Comparison of ENCODE assay signal across 16 cellular contexts in the genomic region with DNA sequence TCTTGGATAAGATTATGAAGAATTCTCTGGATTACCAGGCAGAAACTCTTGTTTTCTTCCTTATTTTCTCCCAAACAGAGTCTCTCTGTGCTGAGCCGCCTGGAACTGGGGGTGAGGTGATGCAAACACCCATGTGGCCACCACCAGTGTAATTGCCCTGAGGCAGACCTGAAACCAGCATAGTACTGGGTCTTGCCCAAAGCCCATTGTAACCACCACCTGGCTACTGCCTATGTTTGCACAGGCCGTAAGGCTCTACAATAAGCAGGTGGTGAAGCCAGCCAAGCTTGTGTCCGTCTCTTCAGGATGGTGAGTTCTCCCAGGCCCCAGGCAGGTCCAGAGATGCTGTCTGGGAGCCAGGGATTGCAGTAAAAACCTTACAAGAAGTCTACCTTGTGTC. TPM values are rescaled to one million over a fixed set of nuclear protein-coding genes. Genes with fewer than 3 reads are reported as not detected.
DNase-seq lines count a peak whose midpoint lies in the region; ATAC-seq, FAIRE-seq and TF ChIP-seq lines count a peak whose summit lies in the region.
"Had no signal": no experiment of that assay in that cellular context is flagged by ENCODE, and none has a peak within 500 bp of the region (broad histone marks: within the 10 kb centered on the region; RNA-seq: fewer than 3 reads in every experiment).

No MANE protein-coding gene starts in this region.

- peaks cover 8 to 10% of the 10 kb centered on the region in 2 donors for H3K9me3 Mint-ChIP-seq in stimulated activated naive B cell treated with anti-CD40 and anti-IgM and Interleukin-4, amounts not matched to agents 10 μg/mL and 1 μg/mL and 100 μg/mL, for 72 hours

- H3K4me1 ChIP-seq in HepG2 (ENCODE audit: insufficient read depth, low read length) (no peaks in the 10 kb centered on the region), right lobe of liver (no peaks in the 10 kb centered on the region), heart left ventricle (no peaks in the 10 kb centered on the region)
- H3K4me1 ChIP-seq: BE2C had no signal

- no peak overlapping the region for H3K4me2 ChIP-seq in HepG2 (ENCODE audit: low read depth, low read length)

- TF ChIP-seq POLR2A in HepG2 (IDR thresholded peaks at IDR 0.05; ENCODE audit: insufficient read depth in 1 of 2, low read depth in 2 of 2, low read length in 2 of 2): no peak
- no peak for TF ChIP-seq POLR2A in right lobe of liver (IDR thresholded peaks at IDR 0.05)
- TF ChIP-seq POLR2A in heart left ventricle (IDR thresholded peaks at IDR 0.05): no peak

- peaks cover 14 to 39% of the 10 kb centered on the region in 2 donors for H3K36me3 Mint-ChIP-seq in stimulated activated naive B cell treated with anti-CD40 and anti-IgM and Interleukin-4, amounts not matched to agents 10 μg/mL and 1 μg/mL and 100 μg/mL, for 72 hours

- H3K4me3 Mint-ChIP-seq in stimulated activated naive B cell treated with anti-CD40 and anti-IgM and Interleukin-4, amounts not matched to agents 10 μg/mL and 1 μg/mL and 100 μg/mL, for 72 hours: no peak overlapping the region
- H3K4me3 Mint-ChIP-seq: CD4-positive, alpha-beta memory T cell; H9 had no signal

- peak; percentile 41 for ATAC-seq in HepG2
- ATAC-seq in right lobe of liver: no peak
- no peak for ATAC-seq in stimulated activated naive B cell treated with anti-CD40 and anti-IgM and Interleukin-4, amounts not matched to agents 10 μg/mL and 1 μg/mL and 100 μg/mL, for 72 hours (replicated peaks)
- ATAC-seq in GM18867 (IDR thresholded peaks at IDR 0.05; ENCODE audit: unreplicated experiment): no peak
- no peak for ATAC-seq in heart left ventricle

- TF ChIP-seq RAD21 in HepG2 (CRISPR knock-in tag; IDR thresholded peaks at IDR 0.05): no peak

- no peak for TF ChIP-seq CTCF in HepG2 (CRISPR knock-in tag; IDR thresholded peaks at IDR 0.05)
- TF ChIP-seq CTCF in right lobe of liver (IDR thresholded peaks at IDR 0.05): no peak
- TF ChIP-seq CTCF in heart left ventricle (IDR thresholded peaks at IDR 0.05): no peak

- no peak overlapping the region for H3K27ac ChIP-seq in HepG2 (ENCODE audit: extremely low read length, insufficient read depth, low read length)
- no peak overlapping the region for H3K27ac ChIP-seq in right lobe of liver
- no peak overlapping the region for H3K27ac ChIP-seq in heart left ventricle
- H3K27ac ChIP-seq: C4-2B had no signal

- H2AFZ ChIP-seq in HepG2 (ENCODE audit: low read length): no peak overlapping the region

- in situ Hi-C loops in HepG2 (cut with HindIII; ENCODE audit: extremely low pct_ligation_motif_present, low pct_unique_long_range_greater_than_20kb): no loop called here

- H3K4me3 ChIP-seq in HepG2 (replicated peaks in 1 of 3; ENCODE audit: insufficient read depth in 1 of 3, low read depth in 2 of 3, low read length in 3 of 3) (no peak overlapping the region), right lobe of liver (no peak overlapping the region), heart left ventricle (no peak overlapping the region)

- FAIRE-seq in HepG2 (lab: Jason Lieb, UNC): no peak
- FAIRE-seq: A204.1, GM12891 had no signal

- H3K27ac Mint-ChIP-seq in stimulated activated naive B cell treated with anti-CD40 and anti-IgM and Interleukin-4, amounts not matched to agents 10 μg/mL and 1 μg/mL and 100 μg/mL, for 72 hours: peak overlapping the region; percentile 62
- H3K27ac Mint-ChIP-seq: CD4-positive, alpha-beta memory T cell; H9 had no signal

- H3K9me3 ChIP-seq in HepG2 (ENCODE audit: low read length): no peaks in the 10 kb centered on the region
- peaks cover 0 to 5% (median 0%) of the 10 kb centered on the region in 4 donors for H3K9me3 ChIP-seq in right lobe of liver
- peaks cover 0 to 31% (median 6%) of the 10 kb centered on the region in 12 donors for H3K9me3 ChIP-seq in heart left ventricle
- H3K9me3 ChIP-seq: BE2C had no signal

- WGBS in HepG2 (ENCODE audit: low lambda C conversion rate): 100% methylated on average over 1 of the region's 3 CpGs
- WGBS in right lobe of liver (ENCODE audit: insufficient coverage, low coverage, low lambda C conversion rate, missing lambda C conversion rate): 100% methylated on average over 1 of the region's 3 CpGs
- 93 to 99% (median 97%) methylated on average over 2 to 3 of the region's 3 CpGs for WGBS in heart left ventricle, 4 donors

- H3K36me3 ChIP-seq in HepG2 (replicated peaks in 1 of 2; ENCODE audit: control insufficient read depth in 1 of 2, insufficient read depth in 2 of 2, low read length in 2 of 2): no peaks in the 10 kb centered on the region
- no peaks in the 10 kb centered on the region for H3K36me3 ChIP-seq in right lobe of liver
- H3K36me3 ChIP-seq in heart left ventricle: peaks cover 0 to 8% (median 0%) of the 10 kb centered on the region in 9 donors
- H3K36me3 ChIP-seq: BE2C had no signal

- H3K4me1 Mint-ChIP-seq in stimulated activated naive B cell treated with anti-CD40 and anti-IgM and Interleukin-4, amounts not matched to agents 10 μg/mL and 1 μg/mL and 100 μg/mL, for 72 hours: peaks cover 0 to 2% of the 10 kb centered on the region in 2 donors
- H3K4me1 Mint-ChIP-seq: CD4-positive, alpha-beta memory T cell; H9 had no signal

- no peaks in the 10 kb centered on the region for H4K20me1 ChIP-seq in HepG2 (ENCODE audit: insufficient read depth, low read length)

- POLR2A ChIA-PET in HepG2 (lab: Yijun Ruan, JAX): no interaction called here

- H3K27me3 Mint-ChIP-seq in stimulated activated naive B cell treated with anti-CD40 and anti-IgM and Interleukin-4, amounts not matched to agents 10 μg/mL and 1 μg/mL and 100 μg/mL, for 72 hours: no peaks in the 10 kb centered on the region
- H3K27me3 Mint-ChIP-seq: CD4-positive, alpha-beta memory T cell had no signal

- DNase-seq in HepG2 (ENCODE audit: low spot score): no peak
- no peak for DNase-seq in right lobe of liver
- DNase-seq in NCI-H146 (lab: John Stamatoyannopoulos, UW): peak; percentile 94
- peak; percentile 11 for DNase-seq in fibroblast of gingiva (ENCODE audit: low read depth)
- no peak for DNase-seq in stimulated activated naive B cell treated with anti-CD40 and anti-IgM and Interleukin-4, amounts not matched to agents 10 μg/mL and 1 μg/mL and 100 μg/mL, for 72 hours
- DNase-seq in heart left ventricle: no peak
- no peak for DNase-seq in HuH-7 (ENCODE audit: low spot score)
- DNase-seq: BE2C; CD4-positive, alpha-beta memory T cell; COR-L47; GOT3; H9 had no signal

- TF ChIP-seq EP300 in HepG2 (IDR thresholded peaks at IDR 0.05; ENCODE audit: low read depth in 2 of 2, low read length in 2 of 2) (no peak), HepG2 (CRISPR knock-in tag; IDR thresholded peaks at IDR 0.05; ENCODE audit: borderline replicate concordance) (no peak)

- no peak overlapping the region for H3K9ac ChIP-seq in HepG2 (ENCODE audit: insufficient read depth, low read depth, low read length)

- H3K79me2 ChIP-seq in HepG2 (ENCODE audit: insufficient read depth, low read length): no peaks in the 10 kb centered on the region

- H3K27me3 ChIP-seq in HepG2 (ENCODE audit: control insufficient read depth in 1 of 2, insufficient read depth in 2 of 2, low read length in 2 of 2): no peaks in the 10 kb centered on the region
- no peaks in the 10 kb centered on the region for H3K27me3 ChIP-seq in right lobe of liver
- no peaks in the 10 kb centered on the region for H3K27me3 ChIP-seq in heart left ventricle
- H3K27me3 ChIP-seq: BE2C had no signal

- no TSS peak for BruUV-seq in HepG2 (replicated peaks; lab: Mats Ljungman, UMichigan)

- intact Hi-C loops in HepG2 (cut with micrococcal nuclease; ENCODE audit: unreplicated experiment) (no loop called here), right lobe of liver (cut with DNase I) (no loop called here), heart left ventricle (cut with DNase I) (no loop called here)

- CTCF ChIA-PET in HepG2 (lab: Yijun Ruan, JAX; ENCODE audit: low intra/inter-chr PET ratio, low total read pairs): no interaction called here

RNA-seq across cellular contexts. Expression of a gene that starts 18.9 kb away (rescaled TPM):
- total RNA-seq in HepG2 (2016; rRNA removed; fragmentation: Illumina TruSeq; extraction: Trizol) (9.0 and 14.9 TPM in 2 replicates), right lobe of liver (1 to 10 TPM; 3.0 to 6.7 (median 5.5) TPM), heart left ventricle (1 to 10 TPM; 4.2 to 9.1 (median 6.0) TPM)
- 0.61 and 0.71 TPM in 2 replicates for total RNA-seq in HepG2 (2016; cell fraction: cytosol; rRNA removed; fragmentation: Illumina TruSeq; extraction: Trizol; ENCODE audit: low read depth)
- total RNA-seq in HepG2 (2016; cell fraction: insoluble cytoplasmic fraction; rRNA removed; fragmentation: Illumina TruSeq; extraction: Trizol): 9.1 and 14.2 TPM in 2 replicates
- total RNA-seq in HepG2 (2016; cell fraction: membrane; rRNA removed; fragmentation: Illumina TruSeq; extraction: Trizol): 3.4 and 4.1 TPM in 2 replicates
- 8.3 and 8.7 TPM in 2 replicates for total RNA-seq in HepG2 (2016; cell fraction: nucleus; rRNA removed; fragmentation: Illumina TruSeq; extraction: Trizol)
- polyA plus RNA-seq in HepG2 (2011; rRNA removed) (3.6 and 3.8 TPM in 2 replicates), heart left ventricle (1 to 10 TPM; 2.2 to 2.6 TPM)
- 2.8 and 2.9 TPM in 2 replicates for polyA plus RNA-seq in HepG2 (2011; cell fraction: cytosol; rRNA removed)
- 2.6 and 3.1 TPM in 2 replicates for polyA plus RNA-seq in HepG2 (2011; cell fraction: nucleus; rRNA removed)
- 3.2 and 4.1 TPM in 2 replicates for polyA plus RNA-seq in HepG2 (2012)
- polyA plus RNA-seq in HepG2 (2016; cell fraction: cytosol; fragmentation: Illumina TruSeq; extraction: Trizol; ENCODE audit: low read depth): 0.17 and 0.28 TPM in 2 replicates
- polyA plus RNA-seq in HepG2 (2016; cell fraction: insoluble cytoplasmic fraction; fragmentation: Illumina TruSeq; extraction: Trizol; ENCODE audit: low read depth): 10.2 and 10.4 TPM in 2 replicates
- polyA plus RNA-seq in HepG2 (2016; cell fraction: membrane; fragmentation: Illumina TruSeq; extraction: Trizol; ENCODE audit: low read depth): 1.0 and 1.3 TPM in 2 replicates
- 4.8 and 5.5 TPM in 2 replicates for polyA plus RNA-seq in HepG2 (2016; cell fraction: nucleus; fragmentation: Illumina TruSeq; extraction: Trizol; ENCODE audit: insufficient read depth, low read depth)
- 18.8 and 26.5 TPM in 2 replicates for polyA minus RNA-seq in HepG2 (2011; rRNA and poly(A)+ RNA removed; ENCODE audit: low replicate concordance)
- polyA minus RNA-seq in HepG2 (2011; cell fraction: cytosol; rRNA and poly(A)+ RNA removed): 6.6 and 7.6 TPM in 2 replicates
- polyA minus RNA-seq in HepG2 (2011; cell fraction: nucleus; rRNA and poly(A)+ RNA removed): 12.4 and 12.9 TPM in 2 replicates

RNA-seq across cellular contexts. Expression of a gene that starts 50.1 kb away (rescaled TPM):
- total RNA-seq in HepG2 (2016; rRNA removed; fragmentation: Illumina TruSeq; extraction: Trizol): 24.0 and 27.2 TPM in 2 replicates
- 65.9 and 67.0 TPM in 2 replicates for total RNA-seq in HepG2 (2016; cell fraction: cytosol; rRNA removed; fragmentation: Illumina TruSeq; extraction: Trizol; ENCODE audit: low read depth)
- 20.8 and 25.3 TPM in 2 replicates for total RNA-seq in HepG2 (2016; cell fraction: insoluble cytoplasmic fraction; rRNA removed; fragmentation: Illumina TruSeq; extraction: Trizol)
- 32.7 and 35.9 TPM in 2 replicates for total RNA-seq in HepG2 (2016; cell fraction: membrane; rRNA removed; fragmentation: Illumina TruSeq; extraction: Trizol)
- 26.3 and 27.0 TPM in 2 replicates for total RNA-seq in HepG2 (2016; cell fraction: nucleus; rRNA removed; fragmentation: Illumina TruSeq; extraction: Trizol)
- 21.3 and 21.6 TPM in 2 replicates for polyA plus RNA-seq in HepG2 (2011; rRNA removed)
- polyA plus RNA-seq in HepG2 (2011; cell fraction: cytosol; rRNA removed): 6.3 and 8.4 TPM in 2 replicates
- polyA plus RNA-seq in HepG2 (2011; cell fraction: nucleus; rRNA removed): 33.1 and 41.3 TPM in 2 replicates
- polyA plus RNA-seq in HepG2 (2012): 14.6 and 19.6 TPM in 2 replicates
- 3.1 and 4.1 TPM in 2 replicates for polyA plus RNA-seq in HepG2 (2016; cell fraction: cytosol; fragmentation: Illumina TruSeq; extraction: Trizol; ENCODE audit: low read depth)
- 17.9 and 21.1 TPM in 2 replicates for polyA plus RNA-seq in HepG2 (2016; cell fraction: insoluble cytoplasmic fraction; fragmentation: Illumina TruSeq; extraction: Trizol; ENCODE audit: low read depth)
- 6.1 and 6.9 TPM in 2 replicates for polyA plus RNA-seq in HepG2 (2016; cell fraction: membrane; fragmentation: Illumina TruSeq; extraction: Trizol; ENCODE audit: low read depth)
- polyA plus RNA-seq in HepG2 (2016; cell fraction: nucleus; fragmentation: Illumina TruSeq; extraction: Trizol; ENCODE audit: insufficient read depth, low read depth): 60.6 and 67.9 TPM in 2 replicates
- polyA minus RNA-seq in HepG2 (2011; rRNA and poly(A)+ RNA removed; ENCODE audit: low replicate concordance): 9.1 and 12.0 TPM in 2 replicates
- polyA minus RNA-seq in HepG2 (2011; cell fraction: cytosol; rRNA and poly(A)+ RNA removed): 10.0 and 14.5 TPM in 2 replicates
- 39.0 and 40.4 TPM in 2 replicates for polyA minus RNA-seq in HepG2 (2011; cell fraction: nucleus; rRNA and poly(A)+ RNA removed)
- 10 to 100 TPM in 1 of 6 experiments, 1 to 10 TPM in 5; 6.0 to 10.5 (median 7.4) TPM for total RNA-seq in right lobe of liver
- total RNA-seq in heart left ventricle: 10 to 100 TPM in 6 of 9 donors, 1 to 10 TPM in 3; 8.3 to 12.0 (median 10.7) TPM
- 1 to 10 TPM; 8.8 to 9.2 TPM for polyA plus RNA-seq in heart left ventricle

Comparison
In these comparisons a context has a peak if more than half of its experiments do, and no peak if none do; other contexts are left out.
1. DNase-seq: peak in NCI-H146 (single experiment) and fibroblast of gingiva (single experiment); none in HepG2 (single experiment), right lobe of liver (0 of 3), stimulated activated naive B cell treated with anti-CD40 and anti-IgM and Interleukin-4, amounts not matched to agents 10 μg/mL and 1 μg/mL and 100 μg/mL, for 72 hours (single experiment), heart left ventricle (0 of 5) and HuH-7 (single experiment).